8 cellular contexts compared by ENCODE assay signal in the genomic region with DNA sequence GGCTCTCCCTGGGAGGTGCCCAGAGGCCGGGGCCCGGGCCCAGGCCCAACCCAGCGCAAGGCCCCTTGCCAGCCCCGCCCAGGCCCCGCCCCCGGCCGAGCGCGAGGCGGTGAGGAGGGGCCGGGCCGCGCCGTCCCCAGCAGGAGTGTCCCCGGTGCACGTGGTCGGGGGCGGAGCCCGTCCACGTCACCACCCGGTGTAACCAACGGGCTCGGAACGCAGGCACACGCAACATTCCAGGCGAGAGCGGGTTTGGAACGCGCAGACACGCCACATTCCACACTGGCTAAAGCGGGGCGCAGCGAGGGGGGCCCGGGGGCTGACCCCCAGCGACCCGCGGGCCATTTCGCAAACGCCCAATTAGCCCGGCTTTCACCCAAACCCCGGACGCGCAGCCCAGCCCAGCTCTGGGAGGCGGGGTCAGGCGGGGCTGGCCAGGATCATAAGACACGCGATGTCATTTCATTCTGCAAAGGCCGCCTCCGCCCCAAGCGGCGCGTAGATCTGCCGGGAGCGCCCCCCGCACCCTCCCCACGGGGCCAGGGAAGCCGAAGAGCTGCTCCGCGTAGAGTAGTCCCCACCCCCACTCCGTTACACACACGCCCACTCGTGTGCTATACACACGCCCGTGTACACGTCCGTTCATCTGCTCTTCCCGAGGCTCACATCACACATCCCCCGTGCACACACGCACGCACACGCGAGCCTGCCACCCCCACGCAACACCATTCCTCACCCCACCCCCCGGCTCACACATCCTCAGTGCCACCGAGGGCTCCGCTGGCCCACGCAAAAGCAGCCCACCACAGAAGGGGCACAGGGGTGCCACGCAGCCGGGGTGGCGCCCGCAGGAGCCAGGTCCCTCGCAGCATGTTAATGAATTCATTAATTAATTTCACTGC. TPM values are rescaled to one million over a fixed set of nuclear protein-coding genes. Genes with fewer than 3 reads are reported as not detected.
DNase-seq lines count a peak whose midpoint lies in the region; ATAC-seq and TF ChIP-seq lines count a peak whose summit lies in the region.

No MANE protein-coding gene starts in this region.

- H3K9me3 Mint-ChIP-seq in activated CD4-positive, alpha-beta T cell treated with anti-CD3 and anti-CD28 coated beads for 36 hours (ENCODE audit: low read depth): no peaks in the 10 kb centered on the region
- H3K9me3 Mint-ChIP-seq in chondrocyte (ENCODE audit: low read depth): no peaks in the 10 kb centered on the region

- CTCF ChIA-PET in activated CD4-positive, alpha-beta T cell treated with anti-CD3 and anti-CD28 coated beads for 36 hours (lab: Charles Lee): interaction anchor here (1.4 to 1.7 kb wide), 2 partner anchors 16 to 17 kb away, joined by 3 to 7 read pairs; no protein-coding TSS in a partner anchor

- ATAC-seq in GM18873 (IDR thresholded peaks at IDR 0.05; ENCODE audit: low FRiP score, unreplicated experiment) (peak; percentile 35), HG03135 (IDR thresholded peaks at IDR 0.05; ENCODE audit: unreplicated experiment) (peak; percentile 36)
- peak; percentile 58 for ATAC-seq in activated CD4-positive, alpha-beta T cell treated with anti-CD3 and anti-CD28 coated beads for 36 hours

- no peak for TF ChIP-seq CTCF in chondrocyte (IDR thresholded peaks at IDR 0.05)

- no peaks in the 10 kb centered on the region for H3K27me3 Mint-ChIP-seq in activated CD4-positive, alpha-beta T cell treated with anti-CD3 and anti-CD28 coated beads for 36 hours
- no peaks in the 10 kb centered on the region for H3K27me3 Mint-ChIP-seq in chondrocyte (ENCODE audit: low read depth)

- peak overlapping the region; percentile 88 for H3K4me3 Mint-ChIP-seq in activated CD4-positive, alpha-beta T cell treated with anti-CD3 and anti-CD28 coated beads for 36 hours
- H3K4me3 Mint-ChIP-seq in chondrocyte (ENCODE audit: unreplicated experiment): peak overlapping the region; percentile 97

- peak overlapping the region; percentile 97 for H3K27ac Mint-ChIP-seq in activated CD4-positive, alpha-beta T cell treated with anti-CD3 and anti-CD28 coated beads for 36 hours
- peak overlapping the region; percentile 100 for H3K27ac Mint-ChIP-seq in chondrocyte (ENCODE audit: unreplicated experiment)

- intact Hi-C loops in activated CD4-positive, alpha-beta T cell treated with anti-CD3 and anti-CD28 coated beads for 36 hours (cut with DNase I, micrococcal nuclease): loop anchor here (1.0 to 10.0 kb wide), 7 partner anchors 63 to 1967 kb away; a partner anchor contains a TSS

- H3K36me3 Mint-ChIP-seq in activated CD4-positive, alpha-beta T cell treated with anti-CD3 and anti-CD28 coated beads for 36 hours (ENCODE audit: low read depth): no peaks in the 10 kb centered on the region
- H3K36me3 Mint-ChIP-seq in chondrocyte (ENCODE audit: low read depth): no peaks in the 10 kb centered on the region

- POLR2A ChIA-PET in activated CD4-positive, alpha-beta T cell treated with anti-CD3 and anti-CD28 coated beads for 36 hours (lab: Charles Lee): interaction anchor here (0.7 to 2.5 kb wide), 3 partner anchors 9 to 63 kb away, joined by 3 to 10 read pairs (median 3); a partner anchor contains a TSS

- peaks cover 38% of the 10 kb centered on the region for H3K4me1 Mint-ChIP-seq in activated CD4-positive, alpha-beta T cell treated with anti-CD3 and anti-CD28 coated beads for 36 hours
- peaks cover 56% of the 10 kb centered on the region for H3K4me1 Mint-ChIP-seq in chondrocyte (ENCODE audit: low read depth)

- DNase-seq in AG08396 (ENCODE audit: low spot score) (peak; percentile 95), NCI-H345 treated with DMSO at 0.1 percent for 48 hours (lab: John Stamatoyannopoulos, UW; ENCODE audit: unreplicated experiment) (peak; percentile 76), chondrocyte (ENCODE audit: low spot score) (peak; percentile 96), kidney tubule cell (ENCODE audit: low spot score) (peak; percentile 98)
- DNase-seq in activated CD4-positive, alpha-beta T cell treated with anti-CD3 and anti-CD28 coated beads for 36 hours: peak; percentile 96
- peak; percentile 85 to 93 for DNase-seq in stimulated activated CD4-positive, alpha-beta T cell treated with anti-CD3 and anti-CD28 coated beads, Interleukin-15, amount 100 ng/mL, for 48 hours (ENCODE audit: low read depth in 2 of 2)

RNA-seq across cellular contexts. Expression of a gene that starts 1.0 kb away (rescaled TPM):
- 10 to 100 TPM; 16.0 to 19.3 TPM for total RNA-seq in activated CD4-positive, alpha-beta T cell treated with anti-CD3 and anti-CD28 coated beads for 36 hours
- total RNA-seq in chondrocyte: 22.7 to 29.8 TPM (median 29.4 TPM) in 3 replicates

Comparison
In these comparisons a context has a peak if more than half of its experiments do, and no peak if none do; other contexts are left out.
1. Peak in every context shown above with its lines: DNase-seq and ATAC-seq.